Comparison of ENCODE assay signal across 11 cellular contexts in genomic region chr12:174596-174995, GRCh38. TPM values are rescaled to one million over a fixed set of nuclear protein-coding genes. Genes with fewer than 3 reads are reported as not detected.
DNase-seq lines count a peak whose midpoint lies in the region; ATAC-seq and TF ChIP-seq lines count a peak whose summit lies in the region.
"Had no signal": no experiment of that assay in that cellular context is flagged by ENCODE, and none has a peak within 500 bp of the region (broad histone marks: within the 10 kb centered on the region; RNA-seq: fewer than 3 reads in every experiment).

No MANE protein-coding gene starts in this region.

- H2BK15ac ChIP-seq in neuronal stem cell (ENCODE audit: low read length), result no peak overlapping the region

- peak overlapping the region; percentile 64 for H4K91ac ChIP-seq in neuronal stem cell (ENCODE audit: low read depth, low read length, poor library complexity)

- H2BK5ac ChIP-seq in neuronal stem cell (ENCODE audit: low read length), result no peak overlapping the region

- H4K8ac ChIP-seq in neuronal stem cell (ENCODE audit: low read depth, low read length), result no peak overlapping the region

- intact Hi-C loops in left ventricle myocardium inferior (cut with micrococcal nuclease) (no loop called here), left cardiac atrium (cut with DNase I) (no loop called here)

- no peak overlapping the region for H3K4ac ChIP-seq in neuronal stem cell (ENCODE audit: low read length)

- DNase-seq in left ventricle myocardium inferior (no peak), left cardiac atrium (no peak), NT2/D1 (ENCODE audit: low read depth, low spot score) (no peak), neuronal stem cell (ENCODE audit: low spot score) (no peak), NCI-H524 (lab: John Stamatoyannopoulos, UW) (no peak)
- DNase-seq: CD4-positive, alpha-beta memory T cell had no signal

- TF ChIP-seq CTCF in left ventricle myocardium inferior (IDR thresholded peaks at IDR 0.05; ENCODE audit: borderline replicate concordance), result no peak

- H3K27ac ChIP-seq in left ventricle myocardium inferior (replicated peaks), result peak overlapping the region; percentile 83
- H3K27ac ChIP-seq in neuronal stem cell (replicated peaks; ENCODE audit: low read length), result no peak overlapping the region
- H3K27ac ChIP-seq: C4-2B, GM23248 had no signal

- H3K4me3 ChIP-seq in left ventricle myocardium inferior, result no peak overlapping the region
- no peak overlapping the region for H3K4me3 ChIP-seq in NT2/D1 (ENCODE audit: insufficient read length, low read depth)
- H3K4me3 ChIP-seq in neuronal stem cell (ENCODE audit: low read length in 2 of 2), result no peak overlapping the region
- H3K4me3 ChIP-seq: A549, GM23248 had no signal

- H2BK120ac ChIP-seq in neuronal stem cell (ENCODE audit: low read depth, low read length), result no peak overlapping the region

- H3K27me3 ChIP-seq in left ventricle myocardium inferior (ENCODE audit: low read depth) (no peaks in the 10 kb centered on the region), NT2/D1 (ENCODE audit: insufficient read depth, insufficient read length) (no peaks in the 10 kb centered on the region), neuronal stem cell (ENCODE audit: control insufficient read depth in 3 of 3, insufficient read depth in 3 of 3, low read depth in 1 of 3, low read length in 3 of 3) (peaks cover 0 to 43% (median 0%) of the 10 kb centered on the region in 3 experiments)
- H3K27me3 ChIP-seq: BE2C had no signal

- H3K9ac ChIP-seq in NT2/D1 (ENCODE audit: insufficient read length, low read depth), result peak overlapping the region; percentile 1
- H3K9ac ChIP-seq in neuronal stem cell (ENCODE audit: low read depth, low read length, poor library complexity), result no peak overlapping the region
- H3K9ac ChIP-seq: GM23248 had no signal

- H3K14ac ChIP-seq in neuronal stem cell (ENCODE audit: low read length), result no peak overlapping the region

- no peaks in the 10 kb centered on the region for H3K79me1 ChIP-seq in neuronal stem cell (ENCODE audit: low read depth, low read length)

- H3K4me2 ChIP-seq in neuronal stem cell (ENCODE audit: insufficient read depth, low read length, poor library complexity, severe bottlenecking), result no peak overlapping the region
- H3K4me2 ChIP-seq: A549 had no signal

- H3K9me3 ChIP-seq in left ventricle myocardium inferior (replicated peaks) (no peaks in the 10 kb centered on the region), NT2/D1 (ENCODE audit: insufficient read depth, low read length) (no peaks in the 10 kb centered on the region), neuronal stem cell (replicated peaks in 1 of 2; ENCODE audit: control insufficient read depth in 2 of 2, insufficient read depth in 1 of 2, low read depth in 1 of 2, low read length in 2 of 2) (no peaks in the 10 kb centered on the region)
- H3K9me3 ChIP-seq: A549, BE2C had no signal

- no CpG with 5 or more reads among the region's 23 CpGs for WGBS in neuronal stem cell (ENCODE audit: extremely low coverage in 2 of 2, insufficient read length in 2 of 2, insufficient replicate concordance in 1 of 2), 2 donors

- H2AK5ac ChIP-seq in neuronal stem cell (ENCODE audit: low read depth, low read length), result peak overlapping the region; percentile 87

- H3K4me1 ChIP-seq in left ventricle myocardium inferior (peaks cover 98% of the 10 kb centered on the region), NT2/D1 (ENCODE audit: insufficient read depth, insufficient read length) (peaks cover 84% of the 10 kb centered on the region), neuronal stem cell (ENCODE audit: control insufficient read depth in 2 of 2, insufficient read depth in 1 of 2, low read depth in 1 of 2, low read length in 2 of 2) (peaks cover 5 to 28% of the 10 kb centered on the region in 2 donors)

- no peak overlapping the region for H3K18ac ChIP-seq in neuronal stem cell (ENCODE audit: low read length)

- no peak overlapping the region for H2BK12ac ChIP-seq in neuronal stem cell (ENCODE audit: low read length)

- H3K36me3 ChIP-seq in left ventricle myocardium inferior (no peaks in the 10 kb centered on the region), NT2/D1 (ENCODE audit: insufficient read depth, insufficient read length, low read length) (no peaks in the 10 kb centered on the region), neuronal stem cell (replicated peaks in 1 of 2; ENCODE audit: control insufficient read depth in 2 of 2, insufficient read depth in 2 of 2, low read length in 2 of 2) (no peaks in the 10 kb centered on the region)
- H3K36me3 ChIP-seq: BE2C had no signal

- H2AFZ ChIP-seq in neuronal stem cell (ENCODE audit: low read length), result no peak overlapping the region
- H2AFZ ChIP-seq: GM23248 had no signal

- no peak for ATAC-seq in left cardiac atrium
- no peak for ATAC-seq in HG03045 (IDR thresholded peaks at IDR 0.05; ENCODE audit: unreplicated experiment)
- ATAC-seq: A549 had no signal

- H3K23ac ChIP-seq in neuronal stem cell (ENCODE audit: low read depth, low read length, poor library complexity), result no peak overlapping the region

RNA-seq across cellular contexts. Expression of gene SLC6A12, which starts 39.4 kb away (rescaled TPM):
- total RNA-seq in left ventricle myocardium inferior (1.2 TPM), left cardiac atrium (under 1 TPM; 0.41 to 0.65 TPM)
- polyA plus RNA-seq in neuronal stem cell (2013, experiment 1 of 2), result 0.18 TPM
- polyA plus RNA-seq in neuronal stem cell (2013, experiment 2 of 2), result 0.22 TPM
- total RNA-seq: GM23248 had no signal
- polyA plus RNA-seq: CD4-positive, alpha-beta memory T cell; GM23248 had no signal
